1 cellular context compared by ENCODE assay signal in the genomic region with DNA sequence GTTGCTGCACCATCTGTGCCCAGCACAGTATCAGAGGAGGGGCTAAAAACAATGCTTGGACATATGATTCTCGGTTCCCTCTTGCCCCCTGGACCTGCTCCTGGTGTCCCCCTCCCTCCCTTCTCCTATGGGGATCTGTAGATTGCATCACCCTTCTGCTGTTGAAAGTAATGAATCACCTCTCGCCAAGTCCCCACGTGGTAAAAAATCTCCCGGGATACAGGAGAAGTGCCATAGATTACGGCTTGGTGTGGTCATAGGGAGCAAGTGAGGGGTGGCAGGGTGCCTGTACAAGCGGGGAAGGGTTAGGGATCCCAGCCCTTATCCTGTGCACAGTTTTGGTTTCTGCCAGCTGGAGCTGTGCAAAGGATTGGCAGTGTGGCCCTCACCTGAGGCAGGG.
TF ChIP-seq lines count a peak whose summit lies in the region.

No MANE protein-coding gene starts in this region.

TF ChIP-seq in A549, 52 proteins besides CTCF, POLR2A, EP300 and RAD21 (continued from another document):
- TF ChIP-seq KDM5A (IDR thresholded peaks at IDR 0.05) (no peak), RNF2 (IDR thresholded peaks at IDR 0.05; ENCODE audit: borderline replicate concordance, low read depth) (no peak)
- TF ChIP-seq, protein P1, sequence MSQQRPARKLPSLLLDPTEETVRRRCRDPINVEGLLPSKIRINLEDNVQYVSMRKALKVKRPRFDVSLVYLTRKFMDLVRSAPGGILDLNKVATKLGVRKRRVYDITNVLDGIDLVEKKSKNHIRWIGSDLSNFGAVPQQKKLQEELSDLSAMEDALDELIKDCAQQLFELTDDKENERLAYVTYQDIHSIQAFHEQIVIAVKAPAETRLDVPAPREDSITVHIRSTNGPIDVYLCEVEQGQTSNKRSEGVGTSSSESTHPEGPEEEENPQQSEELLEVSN (IDR thresholded peaks at IDR 0.05; ENCODE audit: borderline replicate concordance, low read depth) = peak; percentile 45; the same call in 1 of the 2 replicates
TF ChIP-seq in A549: peak in this region for 5.
